ENCODE assay signal across 8 cellular contexts in genomic region chr9:133238851-133239532, GRCh38. TPM values are rescaled to one million over a fixed set of nuclear protein-coding genes. Genes with fewer than 3 reads are reported as not detected.
DNase-seq lines count a peak whose midpoint lies in the region; ATAC-seq and TF ChIP-seq lines count a peak whose summit lies in the region.

No MANE protein-coding gene starts in this region.

- TF ChIP-seq CTCF in C4-2B (conservative IDR thresholded peaks at IDR 0.05) = peak; percentile 83

- peak; percentile 46 for DNase-seq in activated CD4-positive, alpha-beta T cell treated with anti-CD3 and anti-CD28 coated beads for 1 hour
- DNase-seq in left colon (peak; percentile 75 to 87), posterior vena cava (ENCODE audit: low spot score) (no peak)
- peak; percentile 71 to 78 for DNase-seq in stimulated activated CD4-positive, alpha-beta T cell treated with anti-CD3 and anti-CD28 coated beads, Interleukin-2, amount 100 ng/mL, for 24 hours

- ATAC-seq in left colon (peak; percentile 83), GM18498 (IDR thresholded peaks at IDR 0.05; ENCODE audit: unreplicated experiment) (no peak)

- intact Hi-C loops in left colon (cut with DNase I, micrococcal nuclease) = no loop called here
- intact Hi-C loops in posterior vena cava (cut with DNase I) = no loop called here

- TF ChIP-seq RAD21 in Ishikawa (IDR thresholded peaks at IDR 0.05; ENCODE audit: low read depth) = peak; percentile 44

- no peak overlapping the region for H3K27ac ChIP-seq in C4-2B
- peak overlapping the region; percentile 85 for H3K27ac ChIP-seq in cingulate gyrus (ENCODE audit: low read depth, low read length)

- TF ChIP-seq EP300 in Ishikawa (IDR thresholded peaks at IDR 0.05; ENCODE audit: borderline replicate concordance) = no peak

TF ChIP-seq in Ishikawa, 13 proteins besides CTCF, POLR2A, EP300 and RAD21:
- TF ChIP-seq YY1 (IDR thresholded peaks at IDR 0.05; ENCODE audit: low read depth) (no peak), FOXM1 (IDR thresholded peaks at IDR 0.05; ENCODE audit: borderline replicate concordance, low read depth) (no peak), TEAD4 (IDR thresholded peaks at IDR 0.05) (0 out of 2 replicates have a peak, but pooled peaks have one; percentile 25)

RNA-seq across cellular contexts. Expression of gene OBP2B, which starts 29.9 kb away (rescaled TPM):
- total RNA-seq in left colon (not detected), posterior vena cava (not detected)

RNA-seq across cellular contexts. Expression of gene ABO, which starts 36.0 kb away (rescaled TPM):
- total RNA-seq in left colon (10 to 100 TPM; 77.6 to 95.1 TPM), posterior vena cava (1 to 10 TPM; 1.5 to 2.1 TPM)

Comparison
In these comparisons a context has a peak if more than half of its experiments do, and no peak if none do; other contexts are left out.
1. RNA of gene ABO, which starts 36.0 kb away (total RNA-seq): 77.6 to 95.1 TPM in left colon; 1.5 to 2.1 TPM in posterior vena cava; every median in the first group is over 10 times any median in the second.